1 cellular context compared by ENCODE assay signal in genomic region chr7:116571037-116571436, GRCh38.
A peak's percentile ranks its signal among the peaks of the same experiment; 100 is the strongest.
TF ChIP-seq lines count a peak whose summit lies in the region.

No MANE protein-coding gene starts in this region.

TF ChIP-seq in SK-N-SH, 30 proteins besides CTCF, POLR2A, EP300 and RAD21 (continued from another document):
- TF ChIP-seq IRF3 (IDR thresholded peaks at IDR 0.05; ENCODE audit: low read depth, low read length) (no peak), GABPA (IDR thresholded peaks at IDR 0.05; ENCODE audit: low read depth) (no peak), FOSL2 (IDR thresholded peaks at IDR 0.05; ENCODE audit: borderline replicate concordance, low read depth) (peak; percentile 97), RFX5 (IDR thresholded peaks at IDR 0.05; ENCODE audit: low read length) (no peak), EZH2phosphoT487 (IDR thresholded peaks at IDR 0.05; ENCODE audit: borderline replicate concordance, low read depth) (no peak), SMC3 (IDR thresholded peaks at IDR 0.05; ENCODE audit: low read depth, low read length) (no peak), ELF1 (IDR thresholded peaks at IDR 0.05) (peak; percentile 69; the same call in 1 of the 2 replicates), TCF12 (IDR thresholded peaks at IDR 0.05) (peak; percentile 97), SIN3A (IDR thresholded peaks at IDR 0.05; ENCODE audit: borderline replicate concordance, low read depth, low read length) (no peak), FOXM1 (IDR thresholded peaks at IDR 0.05; ENCODE audit: low read depth) (no peak), RCOR1 (IDR thresholded peaks at IDR 0.05; ENCODE audit: low read length) (no peak), RXRA (IDR thresholded peaks at IDR 0.05; ENCODE audit: borderline replicate concordance, low read depth) (0 out of 2 replicates have a peak, but pooled peaks have one; percentile 9), FOXJ3 (CRISPR knock-in tag; IDR thresholded peaks at IDR 0.05) (no peak), ZBTB33 (IDR thresholded peaks at IDR 0.05; ENCODE audit: borderline replicate concordance, low read depth) (peak; percentile 60; the same call in 1 of the 2 replicates), CHD2 (IDR thresholded peaks at IDR 0.05; ENCODE audit: low read length, partially characterized antibody) (no peak), GATA2 (CRISPR knock-in tag; IDR thresholded peaks at IDR 0.05) (no peak)
- TF ChIP-seq, protein P1, sequence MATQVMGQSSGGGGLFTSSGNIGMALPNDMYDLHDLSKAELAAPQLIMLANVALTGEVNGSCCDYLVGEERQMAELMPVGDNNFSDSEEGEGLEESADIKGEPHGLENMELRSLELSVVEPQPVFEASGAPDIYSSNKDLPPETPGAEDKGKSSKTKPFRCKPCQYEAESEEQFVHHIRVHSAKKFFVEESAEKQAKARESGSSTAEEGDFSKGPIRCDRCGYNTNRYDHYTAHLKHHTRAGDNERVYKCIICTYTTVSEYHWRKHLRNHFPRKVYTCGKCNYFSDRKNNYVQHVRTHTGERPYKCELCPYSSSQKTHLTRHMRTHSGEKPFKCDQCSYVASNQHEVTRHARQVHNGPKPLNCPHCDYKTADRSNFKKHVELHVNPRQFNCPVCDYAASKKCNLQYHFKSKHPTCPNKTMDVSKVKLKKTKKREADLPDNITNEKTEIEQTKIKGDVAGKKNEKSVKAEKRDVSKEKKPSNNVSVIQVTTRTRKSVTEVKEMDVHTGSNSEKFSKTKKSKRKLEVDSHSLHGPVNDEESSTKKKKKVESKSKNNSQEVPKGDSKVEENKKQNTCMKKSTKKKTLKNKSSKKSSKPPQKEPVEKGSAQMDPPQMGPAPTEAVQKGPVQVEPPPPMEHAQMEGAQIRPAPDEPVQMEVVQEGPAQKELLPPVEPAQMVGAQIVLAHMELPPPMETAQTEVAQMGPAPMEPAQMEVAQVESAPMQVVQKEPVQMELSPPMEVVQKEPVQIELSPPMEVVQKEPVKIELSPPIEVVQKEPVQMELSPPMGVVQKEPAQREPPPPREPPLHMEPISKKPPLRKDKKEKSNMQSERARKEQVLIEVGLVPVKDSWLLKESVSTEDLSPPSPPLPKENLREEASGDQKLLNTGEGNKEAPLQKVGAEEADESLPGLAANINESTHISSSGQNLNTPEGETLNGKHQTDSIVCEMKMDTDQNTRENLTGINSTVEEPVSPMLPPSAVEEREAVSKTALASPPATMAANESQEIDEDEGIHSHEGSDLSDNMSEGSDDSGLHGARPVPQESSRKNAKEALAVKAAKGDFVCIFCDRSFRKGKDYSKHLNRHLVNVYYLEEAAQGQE (IDR thresholded peaks at IDR 0.05; ENCODE audit: low read depth, low read length), result no peak
- TF ChIP-seq, protein P2, sequence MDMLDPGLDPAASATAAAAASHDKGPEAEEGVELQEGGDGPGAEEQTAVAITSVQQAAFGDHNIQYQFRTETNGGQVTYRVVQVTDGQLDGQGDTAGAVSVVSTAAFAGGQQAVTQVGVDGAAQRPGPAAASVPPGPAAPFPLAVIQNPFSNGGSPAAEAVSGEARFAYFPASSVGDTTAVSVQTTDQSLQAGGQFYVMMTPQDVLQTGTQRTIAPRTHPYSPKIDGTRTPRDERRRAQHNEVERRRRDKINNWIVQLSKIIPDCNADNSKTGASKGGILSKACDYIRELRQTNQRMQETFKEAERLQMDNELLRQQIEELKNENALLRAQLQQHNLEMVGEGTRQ (IDR thresholded peaks at IDR 0.05; ENCODE audit: borderline replicate concordance, low read depth, low read length), result no peak
